Comparison of ENCODE assay signal across 8 cellular contexts in the genomic region with DNA sequence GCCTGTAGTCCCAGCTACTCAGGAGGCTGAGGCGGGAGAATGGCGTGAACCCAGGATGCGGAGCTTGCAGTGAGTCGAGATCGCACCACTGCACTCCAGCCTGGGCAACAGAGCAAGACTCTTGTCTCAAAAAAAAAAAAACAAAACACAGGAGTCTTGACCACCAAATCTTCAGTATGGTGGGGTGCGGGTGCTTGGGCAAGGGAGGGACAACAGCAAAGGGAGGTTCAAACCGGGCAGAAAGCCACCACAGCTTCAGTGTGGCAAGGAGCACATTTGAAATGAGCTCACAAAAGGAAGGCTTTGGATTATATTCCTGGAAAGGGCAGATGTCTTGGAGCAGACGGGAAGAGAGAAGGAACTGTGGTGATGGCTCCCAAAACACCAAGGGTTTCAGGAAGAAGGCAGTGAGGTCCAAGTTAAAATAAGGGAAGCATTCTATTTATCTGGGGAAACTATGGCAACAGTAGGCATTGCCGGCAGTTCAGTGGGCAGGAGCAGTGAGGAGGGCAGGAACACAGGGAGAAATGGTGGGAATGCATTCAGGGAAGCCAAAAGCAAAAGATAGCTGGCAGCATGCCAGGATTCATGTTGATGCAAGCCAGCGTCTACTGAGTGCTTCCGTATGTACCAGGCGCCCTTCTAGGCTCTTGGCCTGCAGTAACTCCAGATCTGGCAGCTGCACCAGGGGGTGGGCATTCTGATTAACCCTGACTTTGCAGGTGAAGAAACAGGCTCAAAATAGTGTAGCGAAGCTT. TPM values are rescaled to one million over a fixed set of nuclear protein-coding genes. Genes with fewer than 3 reads are reported as not detected.
A peak's percentile ranks its signal among the peaks of the same experiment; 100 is the strongest.
DNase-seq lines count a peak whose midpoint lies in the region; ATAC-seq, FAIRE-seq and TF ChIP-seq lines count a peak whose summit lies in the region.

No MANE protein-coding gene starts in this region.

- H3K4me3 ChIP-seq in astrocyte (ENCODE audit: insufficient read depth, low read depth, low read length): no peak overlapping the region
- no peak overlapping the region for H3K4me3 ChIP-seq in left ventricle myocardium inferior
- no peak overlapping the region for H3K4me3 ChIP-seq in skeletal muscle cell (ENCODE audit: low read depth, low read length)

- H3K4me1 Mint-ChIP-seq in Calu3 (ENCODE audit: low read depth, unreplicated experiment) (no peaks in the 10 kb centered on the region), astrocyte (ENCODE audit: low read depth, unreplicated experiment) (peaks cover 53% of the 10 kb centered on the region)

- peak overlapping the region; percentile 69 for H3K4me2 ChIP-seq in astrocyte (ENCODE audit: low read length)

- no peak for FAIRE-seq in astrocyte (lab: Jason Lieb, UNC)

- H3K27ac ChIP-seq in astrocyte (ENCODE audit: low read depth, low read length) (peak overlapping the region; percentile 86), left ventricle myocardium inferior (replicated peaks) (peak overlapping the region; percentile 69)

- no peak overlapping the region for H2AFZ ChIP-seq in astrocyte (ENCODE audit: low read depth, low read length)

- no TSS peak for BruUV-seq in Calu3 (replicated peaks; lab: Mats Ljungman, UMichigan)

- DNase-seq in Calu3 (peak; percentile 21), NCI-H187 treated with DMSO at 0.1 percent for 48 hours (lab: John Stamatoyannopoulos, UW) (peak; percentile 68), astrocyte (ENCODE audit: low read depth) (peak; percentile 75), left ventricle myocardium inferior (peak; percentile 72), skeletal muscle cell (ENCODE audit: low read depth) (peak; percentile 67)
- no peak for DNase-seq in activated CD8-positive, alpha-beta memory T cell treated with anti-CD3 and anti-CD28 coated beads, Interleukin-2, amount 50 U/mL, for 48 hours

- no peaks in the 10 kb centered on the region for H3K79me2 ChIP-seq in astrocyte (ENCODE audit: insufficient read depth, low read length)

- CTCF ChIA-PET in Calu3 (lab: Charles Lee): no interaction called here

- H4K20me1 ChIP-seq in astrocyte (ENCODE audit: insufficient read depth, low read length): no peaks in the 10 kb centered on the region

- H3K36me3 ChIP-seq in astrocyte (ENCODE audit: insufficient read depth, low read length) (no peaks in the 10 kb centered on the region), left ventricle myocardium inferior (no peaks in the 10 kb centered on the region)

- ATAC-seq in GM18502 (IDR thresholded peaks at IDR 0.05; ENCODE audit: poor library complexity, unreplicated experiment): no peak
- no peak for ATAC-seq in HG02610 (IDR thresholded peaks at IDR 0.05; ENCODE audit: unreplicated experiment)

- H3K27me3 Mint-ChIP-seq in Calu3 (ENCODE audit: unreplicated experiment): no peaks in the 10 kb centered on the region
- peaks cover 2% of the 10 kb centered on the region for H3K27me3 Mint-ChIP-seq in astrocyte (ENCODE audit: low read depth, unreplicated experiment)

- H3K4me3 Mint-ChIP-seq in Calu3 (ENCODE audit: low read depth, unreplicated experiment) (no peak overlapping the region), astrocyte (ENCODE audit: unreplicated experiment) (peak overlapping the region; percentile 50)

- H3K9me3 Mint-ChIP-seq in Calu3 (ENCODE audit: low read depth, unreplicated experiment): no peaks in the 10 kb centered on the region
- no peaks in the 10 kb centered on the region for H3K9me3 Mint-ChIP-seq in astrocyte (ENCODE audit: unreplicated experiment)

- peaks cover 12% of the 10 kb centered on the region for H3K36me3 Mint-ChIP-seq in Calu3 (ENCODE audit: insufficient read depth, unreplicated experiment)
- peaks cover 17% of the 10 kb centered on the region for H3K36me3 Mint-ChIP-seq in astrocyte (ENCODE audit: low read depth, unreplicated experiment)

- H3K27ac Mint-ChIP-seq in Calu3 (ENCODE audit: unreplicated experiment): no peak overlapping the region
- no peak overlapping the region for H3K27ac Mint-ChIP-seq in astrocyte (ENCODE audit: unreplicated experiment)

- TF ChIP-seq CTCF in Calu3 (IDR thresholded peaks at IDR 0.05; ENCODE audit: unreplicated experiment): no peak
- TF ChIP-seq CTCF in astrocyte (IDR thresholded peaks at IDR 0.05; ENCODE audit: insufficient read depth, low read depth, low read length): no peak
- no peak for TF ChIP-seq CTCF in left ventricle myocardium inferior (IDR thresholded peaks at IDR 0.05; ENCODE audit: borderline replicate concordance)

- H3K4me1 ChIP-seq in astrocyte (ENCODE audit: insufficient read depth, low read length): peaks cover 37% of the 10 kb centered on the region
- peaks cover 97% of the 10 kb centered on the region for H3K4me1 ChIP-seq in left ventricle myocardium inferior

- H3K27me3 ChIP-seq in astrocyte (ENCODE audit: insufficient read depth, low read length) (no peaks in the 10 kb centered on the region), left ventricle myocardium inferior (ENCODE audit: low read depth) (no peaks in the 10 kb centered on the region)

- intact Hi-C loops in Calu3 (cut with micrococcal nuclease; ENCODE audit: unreplicated experiment) (no loop called here), left ventricle myocardium inferior (cut with micrococcal nuclease) (no loop called here)

- no peaks in the 10 kb centered on the region for H3K9me3 ChIP-seq in astrocyte (ENCODE audit: insufficient read depth, low read depth, low read length)
- no peaks in the 10 kb centered on the region for H3K9me3 ChIP-seq in left ventricle myocardium inferior (replicated peaks)

- H3K9ac ChIP-seq in astrocyte (ENCODE audit: low read length): peak overlapping the region; percentile 56

RNA-seq across cellular contexts. Expression of gene SRSF5, which starts 51.0 kb away (rescaled TPM):
- total RNA-seq in Calu3 (2022) (253 and 256 TPM in 2 replicates), astrocyte (195 and 203 TPM in 2 replicates), left ventricle myocardium inferior (167 TPM)
